Comparison of ENCODE assay signal across 20 cellular contexts in genomic region chr1:219492676-219493075, GRCh38.
"Had no signal": no experiment of that assay in that cellular context is flagged by ENCODE, and none has a peak within 500 bp of the region (broad histone marks: within the 10 kb centered on the region; RNA-seq: fewer than 3 reads in every experiment).

No MANE protein-coding gene starts in this region.

- H3K36me3 Mint-ChIP-seq: natural killer cell, type B pancreatic cell had no signal

- H3K4me1 Mint-ChIP-seq: natural killer cell had no signal

- H3K36me3 ChIP-seq: colonic mucosa, gastroesophageal sphincter, right lobe of liver, spleen had no signal

- H3K4me3 ChIP-seq: colonic mucosa, gastroesophageal sphincter, psoas muscle, right lobe of liver, spleen had no signal

- DNase-seq: colonic mucosa; dermis blood vessel endothelial cell; erythroblast; foreskin fibroblast; glutamatergic neuron; islet precursor cell; mammary epithelial cell; natural killer cell; psoas muscle; retina; right lobe of liver; spleen; stimulated activated CD4-positive, alpha-beta T cell treated with anti-CD3 and anti-CD28 coated beads, Interleukin-2, amount 100 ng/mL, for 24 hours; stimulated activated CD4-positive, alpha-beta T cell treated with anti-CD3 and anti-CD28 coated beads, Interleukin-4, amount 100 ng/mL, for 4 hours; stimulated activated naive CD4-positive, alpha-beta T cell had no signal

- H3K4me1 ChIP-seq: colonic mucosa, gastroesophageal sphincter, psoas muscle, right lobe of liver, spleen had no signal

- H3K27me3 Mint-ChIP-seq: type B pancreatic cell had no signal

- H3K27ac Mint-ChIP-seq: natural killer cell, type B pancreatic cell had no signal

- H3K9me3 ChIP-seq: colonic mucosa, gastroesophageal sphincter, psoas muscle, right lobe of liver, spleen had no signal

- H3K27ac ChIP-seq: colonic mucosa, gastroesophageal sphincter, psoas muscle, right lobe of liver, spleen had no signal

- ATAC-seq: gastroesophageal sphincter, left lobe of liver, natural killer cell, psoas muscle, right lobe of liver had no signal

- FAIRE-seq: endothelial cell of umbilical vein, urothelium cell line had no signal

- H3K4me3 Mint-ChIP-seq: natural killer cell, type B pancreatic cell had no signal
